Comparison of ENCODE assay signal across 25 cellular contexts in the genomic region with DNA sequence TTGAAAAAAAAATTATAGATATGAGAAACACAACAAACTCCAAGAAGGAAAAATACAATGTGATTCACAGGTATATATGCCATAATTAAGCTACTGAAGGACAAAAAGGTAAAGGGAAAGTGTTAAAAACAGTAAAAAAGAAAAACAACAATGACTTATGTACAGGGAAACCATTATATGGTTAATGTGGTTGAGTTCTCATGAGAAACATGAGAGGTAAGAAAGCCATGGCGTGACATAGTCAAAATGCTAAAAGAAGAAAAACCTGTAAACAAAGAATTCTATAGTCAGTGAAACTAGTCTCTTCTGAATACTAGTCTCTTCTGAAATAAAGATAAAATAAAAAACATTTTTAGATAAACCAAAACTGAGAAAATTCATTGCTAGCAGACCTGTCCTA.
"Had no signal": no experiment of that assay in that cellular context is flagged by ENCODE, and none has a peak within 500 bp of the region (broad histone marks: within the 10 kb centered on the region; RNA-seq: fewer than 3 reads in every experiment).

No MANE protein-coding gene starts in this region.

- H3K27ac ChIP-seq: colonic mucosa, dorsolateral prefrontal cortex, esophagus squamous epithelium, gastrocnemius medialis, heart right ventricle, left lung, lower lobe of right lung had no signal

- FAIRE-seq: endothelial cell of umbilical vein, islet of Langerhans, keratinocyte had no signal

- H3K27me3 ChIP-seq: colonic mucosa, esophagus squamous epithelium, gastrocnemius medialis, heart right ventricle, left lung had no signal

- H3K4me1 ChIP-seq: colonic mucosa, esophagus squamous epithelium, gastrocnemius medialis, heart right ventricle, left lung, lower lobe of right lung had no signal

- H3K9me3 ChIP-seq: colonic mucosa, esophagus squamous epithelium, gastrocnemius medialis, lower lobe of right lung, mucosa of descending colon had no signal

- H3K27ac Mint-ChIP-seq: mesothelial cell of epicardium had no signal

- ATAC-seq: gastrocnemius medialis, heart right ventricle, left cardiac atrium, left lung, left ventricle myocardium superior, lower lobe of right lung, mucosa of descending colon had no signal

- H3K4me3 Mint-ChIP-seq: mesothelial cell of epicardium, naive B cell had no signal

- H3K36me3 ChIP-seq: colonic mucosa, esophagus squamous epithelium, gastrocnemius medialis, heart right ventricle, left lung, lower lobe of right lung had no signal

- H3K4me1 Mint-ChIP-seq: mesothelial cell of epicardium, naive B cell had no signal

- H3K4me3 ChIP-seq: colonic mucosa, dorsolateral prefrontal cortex, esophagus squamous epithelium, gastrocnemius medialis, heart right ventricle, left lung, lower lobe of right lung, mucosa of descending colon had no signal

- DNase-seq: colonic mucosa; cortex of kidney; dermis blood vessel endothelial cell; dorsolateral prefrontal cortex; effector CD4-positive, alpha-beta T cell; effector memory CD4-positive, alpha-beta T cell; esophagus squamous epithelium; foreskin fibroblast; foreskin melanocyte; gastrocnemius medialis; glutamatergic neuron; head of caudate nucleus; heart right ventricle; hippocampal formation; left cardiac atrium; left lung; left ventricle myocardium superior; lower lobe of right lung; mesenchymal stem cell; mucosa of descending colon; naive B cell had no signal
